ENCODE assay signal across 8 cellular contexts in genomic region chr3:126523745-126524428, GRCh38. TPM values are rescaled to one million over a fixed set of nuclear protein-coding genes. Genes with fewer than 3 reads are reported as not detected.
DNase-seq lines count a peak whose midpoint lies in the region; ATAC-seq and TF ChIP-seq lines count a peak whose summit lies in the region.

A gene with protein sequence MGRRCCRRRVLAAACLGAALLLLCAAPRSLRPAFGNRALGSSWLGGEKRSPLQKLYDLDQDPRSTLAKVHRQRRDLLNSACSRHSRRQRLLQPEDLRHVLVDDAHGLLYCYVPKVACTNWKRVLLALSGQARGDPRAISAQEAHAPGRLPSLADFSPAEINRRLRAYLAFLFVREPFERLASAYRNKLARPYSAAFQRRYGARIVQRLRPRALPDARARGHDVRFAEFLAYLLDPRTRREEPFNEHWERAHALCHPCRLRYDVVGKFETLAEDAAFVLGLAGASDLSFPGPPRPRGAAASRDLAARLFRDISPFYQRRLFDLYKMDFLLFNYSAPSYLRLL (plus strand): TSS chr3:126524155. CDS start chr3:126524333, 178 bp downstream.

- TF ChIP-seq CTCF in AG04450 (IDR thresholded peaks at IDR 0.05; ENCODE audit: low read depth, low read length): no peak
- peak; percentile 41 for TF ChIP-seq CTCF in VCaP (conservative IDR thresholded peaks at IDR 0.05)
- no peak for TF ChIP-seq CTCF in prostate gland (IDR thresholded peaks at IDR 0.05)
- TF ChIP-seq CTCF in GM13976 (IDR thresholded peaks at IDR 0.05; ENCODE audit: borderline replicate concordance, control extremely low read depth, extremely low read depth, insufficient read depth, missing control alignments): no peak

- no peak within 1 kb of the TSS for H3K27ac ChIP-seq in AG04450 (ENCODE audit: low read depth, low read length)
- H3K27ac ChIP-seq in VCaP: no peak within 1 kb of the TSS
- no peak within 1 kb of the TSS for H3K27ac ChIP-seq in prostate gland
- no peak within 1 kb of the TSS for H3K27ac ChIP-seq in CD4-positive, alpha-beta memory T cell (ENCODE audit: low read depth, low read length)

- no peaks in the 10 kb centered on the region for H3K9me3 Mint-ChIP-seq in CD4-positive, alpha-beta memory T cell
- no peaks in the 10 kb centered on the region for H3K9me3 Mint-ChIP-seq in immature natural killer cell

- H3K4me3 ChIP-seq in AG04450 (ENCODE audit: low read depth, low read length) (peak within 1 kb of the TSS; percentile 47), prostate gland (peak within 1 kb of the TSS; percentile 21 to 29)
- no peak within 1 kb of the TSS for H3K4me3 ChIP-seq in CD4-positive, alpha-beta memory T cell (ENCODE audit: low read length in 2 of 2)

- no peak within 1 kb of the TSS for H3K4me3 Mint-ChIP-seq in CD4-positive, alpha-beta memory T cell
- H3K4me3 Mint-ChIP-seq in immature natural killer cell: peak within 1 kb of the TSS in 1 of 5 donors; percentile 17

- peak within 1 kb of the TSS in 1 of 7 donors; percentile 57 for H3K27ac Mint-ChIP-seq in CD4-positive, alpha-beta memory T cell
- no peak within 1 kb of the TSS for H3K27ac Mint-ChIP-seq in immature natural killer cell

- no peaks in the 10 kb centered on the region for H3K9me3 ChIP-seq in AG04450 (ENCODE audit: control insufficient read depth, insufficient read depth, low read length)
- no peaks in the 10 kb centered on the region for H3K9me3 ChIP-seq in prostate gland
- no peaks in the 10 kb centered on the region for H3K9me3 ChIP-seq in CD4-positive, alpha-beta memory T cell (ENCODE audit: control insufficient read depth in 1 of 2, low read length in 2 of 2)

- in situ Hi-C loops in GM13976 (cut with MboI; ENCODE audit: low sequenced_read_pairs, unreplicated experiment): no loop called here

- peak; percentile 83 to 85 for ATAC-seq in left cardiac atrium

- DNase-seq in AG04450 (ENCODE audit: low read depth, low spot score) (no peak), HT-29 (ENCODE audit: low spot score) (peak; percentile 39), left cardiac atrium (peak; percentile 52), prostate gland (ENCODE audit: low spot score) (no peak), GM13976 (ENCODE audit: low spot score) (no peak), immature natural killer cell (no peak)
- DNase-seq in CD4-positive, alpha-beta memory T cell: no peak

- POLR2A ChIA-PET in AG04450 (lab: Yijun Ruan, JAX): no interaction called here
- POLR2A ChIA-PET in CD4-positive, alpha-beta memory T cell (lab: Charles Lee; ENCODE audit: partially characterized antibody): no interaction called here

- 9% methylated on average over 39 of the region's 56 CpGs for WGBS in prostate gland

- H3K36me3 ChIP-seq in prostate gland: no peaks in the 10 kb centered on the region
- H3K36me3 ChIP-seq in CD4-positive, alpha-beta memory T cell (ENCODE audit: insufficient read depth, low read length): no peaks in the 10 kb centered on the region

- no peaks in the 10 kb centered on the region for H3K4me1 Mint-ChIP-seq in CD4-positive, alpha-beta memory T cell
- H3K4me1 Mint-ChIP-seq in immature natural killer cell: peaks cover 0 to 2% of the 10 kb centered on the region in 2 donors

- no peak for TF ChIP-seq POLR2A in prostate gland (IDR thresholded peaks at IDR 0.05)

- CTCF ChIA-PET in AG04450 (lab: Charles Lee): interaction anchor here (0.6 to 2.9 kb wide), 6 partner anchors 13 to 1024 kb away, joined by 3 to 37 read pairs (median 9); no protein-coding TSS in a partner anchor
- CTCF ChIA-PET in CD4-positive, alpha-beta memory T cell (lab: Charles Lee; ENCODE audit: partially characterized antibody): interaction anchor here (0.7 to 3.0 kb wide), 9 partner anchors 7 to 1025 kb away, joined by 3 to 23 read pairs (median 6); no protein-coding TSS in a partner anchor

- H3K36me3 Mint-ChIP-seq in CD4-positive, alpha-beta memory T cell: no peaks in the 10 kb centered on the region
- no peaks in the 10 kb centered on the region for H3K36me3 Mint-ChIP-seq in immature natural killer cell

- peaks cover 34% of the 10 kb centered on the region for H3K27me3 ChIP-seq in AG04450 (ENCODE audit: control insufficient read depth, insufficient read depth, low read length)
- peaks cover 6% of the 10 kb centered on the region for H3K27me3 ChIP-seq in prostate gland (replicated peaks; ENCODE audit: insufficient read depth)
- no peaks in the 10 kb centered on the region for H3K27me3 ChIP-seq in CD4-positive, alpha-beta memory T cell (ENCODE audit: insufficient read depth, low read length)

- H3K4me1 ChIP-seq in prostate gland (replicated peaks): no peaks in the 10 kb centered on the region
- H3K4me1 ChIP-seq in CD4-positive, alpha-beta memory T cell (ENCODE audit: insufficient read depth, low read length): no peaks in the 10 kb centered on the region

- intact Hi-C loops in left cardiac atrium (cut with DNase I) (loop anchor here (10.0 kb wide), 2 partner anchors 931 to 1021 kb away; no protein-coding TSS in a partner anchor), prostate gland (cut with DNase I) (loop anchor here (5.0 kb wide), 1 partner anchor 1023 kb away; no protein-coding TSS in a partner anchor)
- intact Hi-C loops in CD4-positive, alpha-beta memory T cell (cut with micrococcal nuclease): no loop called here

- H3K27me3 Mint-ChIP-seq in CD4-positive, alpha-beta memory T cell: peaks cover 13 to 14% of the 10 kb centered on the region in 2 donors
- peaks cover 5 to 13% (median 11%) of the 10 kb centered on the region in 3 donors for H3K27me3 Mint-ChIP-seq in immature natural killer cell (ENCODE audit: low read depth in 3 of 3)

RNA-seq across cellular contexts. Expression of the gene that starts here (rescaled TPM):
- polyA plus RNA-seq in AG04450 (2011; rRNA removed) (not detected in 2 replicates), immature natural killer cell (under 1 TPM in 1 of 3 donors, not detected in 2; 0.67 TPM)
- not detected in 2 replicates for polyA minus RNA-seq in AG04450 (2011; rRNA and poly(A)+ RNA removed)
- total RNA-seq in HT-29 (2014; rRNA removed; shearing (Covaris generic)): 0.05 and 1.3 TPM in 2 replicates
- total RNA-seq in left cardiac atrium (under 1 TPM; 0.60 to 0.74 TPM), prostate gland (1 to 10 TPM in 1 of 2 donors, not detected in 1; 6.9 TPM)
- under 1 TPM; 0.23 to 0.42 TPM for total RNA-seq in CD4-positive, alpha-beta memory T cell
- not detected for polyA plus RNA-seq in CD4-positive, alpha-beta memory T cell

Comparison
In these comparisons a context has a peak if more than half of its experiments do, and no peak if none do; other contexts are left out.
1. Peak in DNase-seq and ATAC-seq in left cardiac atrium; RNA of the gene not detected or under 1 TPM.
2. H3K4me3 ChIP-seq: peak in AG04450 (single experiment) and prostate gland (2 of 2); none in CD4-positive, alpha-beta memory T cell (0 of 2).